ENCODE assay signal across 15 cellular contexts in genomic region chr2:212842544-212843185, GRCh38.
DNase-seq lines count a peak whose midpoint lies in the region; ATAC-seq, FAIRE-seq and TF ChIP-seq lines count a peak whose summit lies in the region.
"Had no signal": no experiment of that assay in that cellular context is flagged by ENCODE, and none has a peak within 500 bp of the region (broad histone marks: within the 10 kb centered on the region; RNA-seq: fewer than 3 reads in every experiment).

No MANE protein-coding gene starts in this region.

- no peaks in the 10 kb centered on the region for H3K79me2 ChIP-seq in ACC112 (ENCODE audit: control insufficient read depth, insufficient read depth, low read length, unreplicated experiment)

- intact Hi-C loops in Right ventricle myocardium superior (cut with DNase I) = no loop called here

- FAIRE-seq in D721Med (lab: Jason Lieb, UNC) = no peak

- no peaks in the 10 kb centered on the region for H3K27me3 ChIP-seq in ACC112 (ENCODE audit: insufficient read depth, low read length)
- H3K27me3 ChIP-seq: upper lobe of left lung had no signal

- no peak for TF ChIP-seq CTCF in fibroblast of villous mesenchyme (IDR thresholded peaks at IDR 0.05; ENCODE audit: insufficient read depth, low read depth, low read length)
- no peak for TF ChIP-seq CTCF in D721Med (IDR thresholded peaks at IDR 0.05; ENCODE audit: insufficient read depth, missing control alignments)

- ATAC-seq in Right ventricle myocardium superior (ENCODE audit: poor library complexity) (no peak), HG03025 (IDR thresholded peaks at IDR 0.05; ENCODE audit: low FRiP score, unreplicated experiment) (no peak)
- ATAC-seq: esophagus mucosa had no signal

- peak overlapping the region; percentile 96 for H3K27ac ChIP-seq in ACC112 (ENCODE audit: low read depth, low read length)
- H3K27ac ChIP-seq: upper lobe of left lung had no signal

- peak overlapping the region; percentile 10 for H3K4me3 ChIP-seq in ACC112 (ENCODE audit: low read depth, low read length)
- H3K4me3 ChIP-seq in fibroblast of villous mesenchyme (ENCODE audit: low read depth, low read length) = no peak overlapping the region
- H3K4me3 ChIP-seq: upper lobe of left lung had no signal

- H3K36me3 ChIP-seq in ACC112 (ENCODE audit: insufficient read depth, low read length) = no peaks in the 10 kb centered on the region
- H3K36me3 ChIP-seq: upper lobe of left lung had no signal

- DNase-seq in HCEC 1CT (peak; percentile 93), amniotic epithelial cell (ENCODE audit: low read depth) (peak; percentile 93), fibroblast of villous mesenchyme (ENCODE audit: low read depth) (peak; percentile 79), NCI-H1048 (lab: John Stamatoyannopoulos, UW) (no peak), D721Med (ENCODE audit: insufficient read length, low spot score) (no peak), Right ventricle myocardium superior (no peak)
- DNase-seq: activated CD8-positive, alpha-beta memory T cell treated with anti-CD3 and anti-CD28 coated beads for 24 hours; KBM-7; NCI-H1694; stimulated activated CD4-positive, alpha-beta T cell treated with anti-CD3 and anti-CD28 coated beads, Interleukin-1b, Interleukin-23, amount 100 ng/mL, for 48 hours; stimulated activated CD8-positive, alpha-beta memory T cell treated with anti-CD3 and anti-CD28 coated beads, Interleukin-4, amount 100 ng/mL, for 48 hours; upper lobe of left lung had no signal

- peak overlapping the region; percentile 49 for H2AFZ ChIP-seq in ACC112 (ENCODE audit: low read length, unreplicated experiment)

- H3K4me1 ChIP-seq in ACC112 (ENCODE audit: control insufficient read depth, insufficient read depth, low read length, unreplicated experiment) = peaks cover 39% of the 10 kb centered on the region
- H3K4me1 ChIP-seq: upper lobe of left lung had no signal

Comparison
In these comparisons a context has a peak if more than half of its experiments do, and no peak if none do; other contexts are left out.
1. DNase-seq: peak in HCEC 1CT (single experiment), amniotic epithelial cell (single experiment) and fibroblast of villous mesenchyme (single experiment); none in NCI-H1048 (single experiment), D721Med (single experiment) and Right ventricle myocardium superior (single experiment).